23 cellular contexts compared by ENCODE assay signal in genomic region chrX:13216139-13216538, GRCh38.
DNase-seq lines count a peak whose midpoint lies in the region; ATAC-seq and TF ChIP-seq lines count a peak whose summit lies in the region.
"Had no signal": no experiment of that assay in that cellular context is flagged by ENCODE, and none has a peak within 500 bp of the region (broad histone marks: within the 10 kb centered on the region; RNA-seq: fewer than 3 reads in every experiment).

No MANE protein-coding gene starts in this region.

- H3K4me3 ChIP-seq in AG04450 (ENCODE audit: low read depth, low read length) (no peak overlapping the region), PC-3 (ENCODE audit: low read length) (no peak overlapping the region), fibroblast of lung (replicated peaks in 1 of 4; ENCODE audit: control extremely low read depth in 1 of 4, insufficient read depth in 1 of 4, low read depth in 3 of 4, low read length in 4 of 4) (no peak overlapping the region)
- H3K4me3 ChIP-seq: colonic mucosa, HAP-1, K562, mucosa of descending colon, SK-N-MC had no signal

- H3K9me3 Mint-ChIP-seq in type B pancreatic cell: peaks cover 5% of the 10 kb centered on the region
- H3K9me3 Mint-ChIP-seq: activated B cell treated with CpG ODN at 0.5 μM for 24 hours; activated naive CD8-positive, alpha-beta T cell treated with anti-CD3 and anti-CD28 coated beads for 36 hours; stimulated activated naive CD8-positive, alpha-beta T cell treated with anti-CD3 and anti-CD28 coated beads, Interleukin-15, amount 100 ng/mL, for 72 hours had no signal

- H3K27ac Mint-ChIP-seq in type B pancreatic cell: no peak overlapping the region
- H3K27ac Mint-ChIP-seq: activated B cell treated with CpG ODN at 0.5 μM for 24 hours; activated naive CD8-positive, alpha-beta T cell treated with anti-CD3 and anti-CD28 coated beads for 36 hours; CD14-positive monocyte; stimulated activated naive CD8-positive, alpha-beta T cell treated with anti-CD3 and anti-CD28 coated beads, Interleukin-15, amount 100 ng/mL, for 72 hours had no signal

- H3K9ac ChIP-seq in PC-3 (ENCODE audit: low read length): no peak overlapping the region
- H3K9ac ChIP-seq in fibroblast of lung (ENCODE audit: insufficient read depth, low read length): no peak overlapping the region

- POLR2A ChIA-PET in AG04450 (lab: Yijun Ruan, JAX): interaction anchor here (0.5 to 1.6 kb wide), 3 partner anchors 172 to 272 kb away, joined by 3 to 10 read pairs (median 5); no protein-coding TSS in a partner anchor
- POLR2A ChIA-PET in PC-3 (lab: Charles Lee; ENCODE audit: unreplicated experiment): no interaction called here

- H3K4me2 ChIP-seq in PC-3 (ENCODE audit: low read length): no peak overlapping the region
- no peak overlapping the region for H3K4me2 ChIP-seq in fibroblast of lung (ENCODE audit: extremely low read depth, insufficient read depth, low read length)

- BruUV-seq in PC-3 (replicated peaks; lab: Mats Ljungman, UMichigan): no TSS peak

- H3K4me3 Mint-ChIP-seq in type B pancreatic cell: no peak overlapping the region
- H3K4me3 Mint-ChIP-seq: activated B cell treated with CpG ODN at 0.5 μM for 24 hours; activated naive CD8-positive, alpha-beta T cell treated with anti-CD3 and anti-CD28 coated beads for 36 hours; CD14-positive monocyte; stimulated activated naive CD8-positive, alpha-beta T cell treated with anti-CD3 and anti-CD28 coated beads, Interleukin-15, amount 100 ng/mL, for 72 hours had no signal

- H3K27me3 Mint-ChIP-seq in type B pancreatic cell: no peaks in the 10 kb centered on the region
- H3K27me3 Mint-ChIP-seq: activated B cell treated with CpG ODN at 0.5 μM for 24 hours; activated naive CD8-positive, alpha-beta T cell treated with anti-CD3 and anti-CD28 coated beads for 36 hours; stimulated activated naive CD8-positive, alpha-beta T cell treated with anti-CD3 and anti-CD28 coated beads, Interleukin-15, amount 100 ng/mL, for 72 hours had no signal

- H3K27ac ChIP-seq in AG04450 (ENCODE audit: low read depth, low read length): peak overlapping the region; percentile 78
- peak overlapping the region; percentile 51 for H3K27ac ChIP-seq in PC-3 (ENCODE audit: low read length)
- peak overlapping the region; percentile 71 for H3K27ac ChIP-seq in fibroblast of lung (ENCODE audit: insufficient read depth, low read length)
- H3K27ac ChIP-seq: colonic mucosa, SK-N-MC had no signal

- H2AFZ ChIP-seq in PC-3 (ENCODE audit: low read length) (no peak overlapping the region), fibroblast of lung (ENCODE audit: low read length) (no peak overlapping the region)

- H4K20me1 ChIP-seq in PC-3 (ENCODE audit: low read length) (no peaks in the 10 kb centered on the region), fibroblast of lung (ENCODE audit: control insufficient read depth, extremely low read depth, insufficient read depth, low read length) (no peaks in the 10 kb centered on the region)

- peak; percentile 20 for DNase-seq in AG04450 (ENCODE audit: low read depth, low spot score)
- no peak for DNase-seq in PC-3
- DNase-seq in fibroblast of lung (ENCODE audit: low read depth in 2 of 2): peak; percentile 49 to 64
- no peak for DNase-seq in omental fat pad (ENCODE audit: low spot score)
- no peak for DNase-seq in type B pancreatic cell (ENCODE audit: extremely low spot score, unreplicated experiment)
- DNase-seq in ureter (ENCODE audit: low spot score): no peak
- no peak for DNase-seq in left colon
- DNase-seq: activated B cell treated with CpG ODN at 0.5 μM for 24 hours; activated CD4-positive, alpha-beta T cell treated with anti-CD3 and anti-CD28 coated beads, Interleukin-2, amount 50 U/mL, for 4 hours; activated naive CD8-positive, alpha-beta T cell treated with anti-CD3 and anti-CD28 coated beads for 36 hours; colonic mucosa; head of caudate nucleus; mucosa of descending colon; NCI-H526 treated with DMSO at 0.1 percent for 48 hours; RPMI8226; stimulated activated CD4-positive, alpha-beta T cell treated with anti-CD3 and anti-CD28 coated beads, Interleukin-4, amount 100 ng/mL, for 24 hours; stimulated activated naive CD8-positive, alpha-beta T cell treated with anti-CD3 and anti-CD28 coated beads, Interleukin-15, amount 100 ng/mL, for 72 hours; trophoblast cell had no signal

- ATAC-seq in PC-3: no peak
- ATAC-seq in omental fat pad (ENCODE audit: low FRiP score): peak; percentile 36
- no peak for ATAC-seq in left colon
- no peak for ATAC-seq in HG02840 (IDR thresholded peaks at IDR 0.05; ENCODE audit: low FRiP score, unreplicated experiment)
- ATAC-seq: K562; mucosa of descending colon; stimulated activated naive CD8-positive, alpha-beta T cell treated with anti-CD3 and anti-CD28 coated beads, Interleukin-15, amount 100 ng/mL, for 72 hours had no signal

- no peaks in the 10 kb centered on the region for H3K36me3 Mint-ChIP-seq in type B pancreatic cell
- H3K36me3 Mint-ChIP-seq: activated naive CD8-positive, alpha-beta T cell treated with anti-CD3 and anti-CD28 coated beads for 36 hours; CD14-positive monocyte had no signal

- intact Hi-C loops in PC-3 (cut with micrococcal nuclease): no loop called here
- intact Hi-C loops in left colon (cut with DNase I, micrococcal nuclease): no loop called here

- H3K36me3 ChIP-seq in PC-3 (ENCODE audit: low read depth, low read length): no peaks in the 10 kb centered on the region
- no peaks in the 10 kb centered on the region for H3K36me3 ChIP-seq in fibroblast of lung (ENCODE audit: control insufficient read depth, insufficient read depth, low read length)
- H3K36me3 ChIP-seq: colonic mucosa, HAP-1 had no signal

- peaks cover 23% of the 10 kb centered on the region for H3K4me1 ChIP-seq in PC-3 (ENCODE audit: insufficient read depth, low read length)
- no peaks in the 10 kb centered on the region for H3K4me1 ChIP-seq in fibroblast of lung (ENCODE audit: control insufficient read depth, extremely low read depth, insufficient read depth, low read length)

- no peaks in the 10 kb centered on the region for H3K9me2 ChIP-seq in PC-3 (replicated peaks; ENCODE audit: low read length)

- CTCF ChIA-PET in AG04450 (lab: Charles Lee): interaction anchor here (0.9 to 1.9 kb wide), 2 partner anchors 269 to 272 kb away, joined by 4 to 5 read pairs; no protein-coding TSS in a partner anchor
- CTCF ChIA-PET in PC-3 (lab: Charles Lee): no interaction called here

- TF ChIP-seq CTCF in AG04450 (IDR thresholded peaks at IDR 0.05; ENCODE audit: low read depth, low read length) (no peak), PC-3 (conservative IDR thresholded peaks at IDR 0.05; ENCODE audit: low read depth, low read length) (no peak), fibroblast of lung (conservative IDR thresholded peaks at IDR 0.05 in 1 of 2, IDR thresholded peaks at IDR 0.05 in 1 of 2; ENCODE audit: low read depth in 1 of 2, low read length in 2 of 2) (no peak), omental fat pad (IDR thresholded peaks at IDR 0.05) (no peak), type B pancreatic cell (conservative IDR thresholded peaks at IDR 0.05) (no peak)

- H3K27me3 ChIP-seq in AG04450 (ENCODE audit: control insufficient read depth, insufficient read depth, low read length) (no peaks in the 10 kb centered on the region), PC-3 (ENCODE audit: low read length) (no peaks in the 10 kb centered on the region), fibroblast of lung (ENCODE audit: control insufficient read depth, insufficient read depth, low read length) (no peaks in the 10 kb centered on the region)
- H3K27me3 ChIP-seq: colonic mucosa had no signal

- peaks cover 10% of the 10 kb centered on the region for H3K4me1 Mint-ChIP-seq in type B pancreatic cell (ENCODE audit: unreplicated experiment)

- H3K79me2 ChIP-seq in PC-3 (ENCODE audit: low read length) (no peaks in the 10 kb centered on the region), fibroblast of lung (ENCODE audit: control insufficient read depth, insufficient read depth, low read length) (no peaks in the 10 kb centered on the region)

- peaks cover 3% of the 10 kb centered on the region for H3F3A ChIP-seq in PC-3 (ENCODE audit: low read length, unreplicated experiment)

- H3K9me3 ChIP-seq in AG04450 (ENCODE audit: control insufficient read depth, insufficient read depth, low read length) (0 out of 2 replicates have a peak, but pooled peaks cover 2% of the 10 kb centered on the region), PC-3 (ENCODE audit: low read length) (no peaks in the 10 kb centered on the region), fibroblast of lung (ENCODE audit: control insufficient read depth, insufficient read depth, low read depth, low read length) (no peaks in the 10 kb centered on the region)
- H3K9me3 ChIP-seq: colonic mucosa, HAP-1, mucosa of descending colon had no signal

Comparison
In these comparisons a context has a peak if more than half of its experiments do, and no peak if none do; other contexts are left out.
1. DNase-seq: peak in AG04450 (single experiment) and fibroblast of lung (2 of 2); none in PC-3 (single experiment), omental fat pad (single experiment), type B pancreatic cell (single experiment), ureter (single experiment) and left colon (0 of 2).
2. Peak in every context shown above with its lines, with median percentiles within 50 percentile points of each other: H3K27ac ChIP-seq.